ENCODE assay signal across 32 cellular contexts in genomic region chr22:22938672-22939536, GRCh38. TPM values are rescaled to one million over a fixed set of nuclear protein-coding genes. Genes with fewer than 3 reads are reported as not detected.
A peak's percentile ranks its signal among the peaks of the same experiment; 100 is the strongest.
DNase-seq lines count a peak whose midpoint lies in the region; ATAC-seq and TF ChIP-seq lines count a peak whose summit lies in the region.
"Had no signal": no experiment of that assay in that cellular context is flagged by ENCODE, and none has a peak within 500 bp of the region (broad histone marks: within the 10 kb centered on the region; RNA-seq: fewer than 3 reads in every experiment).

No MANE protein-coding gene starts in this region.

- TF ChIP-seq EP300 in gastroesophageal sphincter (IDR thresholded peaks at IDR 0.05), result no peak

- H3K4me1 Mint-ChIP-seq in CD14-positive monocyte (peaks cover 61% of the 10 kb centered on the region), memory B cell (peaks cover 61% of the 10 kb centered on the region)

- no peak overlapping the region for H3K4me3 Mint-ChIP-seq in CD14-positive monocyte
- no peak overlapping the region for H3K4me3 Mint-ChIP-seq in memory B cell
- H3K4me3 Mint-ChIP-seq: activated CD4-positive, alpha-beta T cell treated with anti-CD3 and anti-CD28 coated beads, Interleukin-2, amount 10 ng/mL, durations not matched to agents 7 days and 5 days; CD4-positive, alpha-beta memory T cell; naive thymus-derived CD4-positive, alpha-beta T cell; T-helper 1 cell treated with Interleukin-12 subunit alpha and Interleukin-12 subunit beta and Interleukin-4 antibody, amounts not matched to agents 30 μg/mL and 1 μg/mL, for 36 hours had no signal

- DNase-seq in CD14-positive monocyte (ENCODE audit: low spot score) (peak; percentile 5), RWPE2 (ENCODE audit: low spot score) (peak; percentile 6), memory B cell (ENCODE audit: low spot score in 2 of 2) (no peak), erythroblast (lab: John Stamatoyannopoulos, UW) (no peak)
- no peak for DNase-seq in central memory CD4-positive, alpha-beta T cell
- DNase-seq: activated CD4-positive, alpha-beta T cell treated with anti-CD3 and anti-CD28 coated beads, Interleukin-2, amount 10 ng/mL, durations not matched to agents 7 days and 5 days; CD4-positive, alpha-beta memory T cell; cerebellar nuclear complex; effector CD4-positive, alpha-beta T cell; GDM1; GM23248; naive thymus-derived CD4-positive, alpha-beta T cell; NCI-H1048; NCI-H1694 treated with DMSO at 0.1 percent for 48 hours; NCI-H2171 treated with DMSO at 0.1 percent for 48 hours; NCI-H524; NK-92 treated with Interleukin-12 subunit alpha and Interleukin-12 subunit beta, amount 100 ng/mL, for 24 hours; retina; stimulated activated naive CD4-positive, alpha-beta T cell had no signal

- H3K36me3 Mint-ChIP-seq in CD14-positive monocyte (no peaks in the 10 kb centered on the region), memory B cell (peaks cover 3% of the 10 kb centered on the region)
- H3K36me3 Mint-ChIP-seq: CD4-positive, alpha-beta memory T cell; naive thymus-derived CD4-positive, alpha-beta T cell had no signal

- H3K27ac Mint-ChIP-seq in CD14-positive monocyte, result peak overlapping the region in 4 of 7 donors; percentile 3 to 70 (median 53)
- peak overlapping the region; percentile 78 for H3K27ac Mint-ChIP-seq in memory B cell
- H3K27ac Mint-ChIP-seq: activated CD4-positive, alpha-beta T cell treated with anti-CD3 and anti-CD28 coated beads, Interleukin-2, amount 10 ng/mL, durations not matched to agents 7 days and 5 days; activated T-helper 2 cell treated with anti-CD3 and anti-CD28 coated beads, Interferon-gamma antibody, Interleukin-2, Interleukin-4, amounts not matched to agents 10 μg/mL and 5 μg/mL and 100 μg/mL, durations not matched to agents 14 hours and 24 hours and 36 hours; naive thymus-derived CD4-positive, alpha-beta T cell; T-helper 1 cell treated with Interleukin-12 subunit alpha and Interleukin-12 subunit beta and Interleukin-4 antibody, amounts not matched to agents 30 μg/mL and 1 μg/mL, for 36 hours had no signal

- ATAC-seq in RWPE2 (ENCODE audit: low read depth) (no peak), memory B cell (ENCODE audit: low read depth) (no peak), gastroesophageal sphincter (no peak), HG03342 (IDR thresholded peaks at IDR 0.05; ENCODE audit: unreplicated experiment) (no peak)
- ATAC-seq: left colon; naive thymus-derived CD4-positive, alpha-beta T cell had no signal

- H3K4me1 ChIP-seq in RWPE2 (ENCODE audit: insufficient read depth, poor library complexity, severe bottlenecking) (no peaks in the 10 kb centered on the region), gastroesophageal sphincter (no peaks in the 10 kb centered on the region)

- intact Hi-C loops in CD14-positive monocyte (cut with micrococcal nuclease), result no loop called here

- H3K4me3 ChIP-seq in RWPE2 (ENCODE audit: severe bottlenecking) (no peak overlapping the region), gastroesophageal sphincter (no peak overlapping the region)
- H3K4me3 ChIP-seq: GM23248, smooth muscle cell had no signal

- H3K27me3 Mint-ChIP-seq in CD14-positive monocyte (ENCODE audit: low read depth in 3 of 3) (peaks cover 0 to 9% (median 4%) of the 10 kb centered on the region in 3 donors), memory B cell (peaks cover 2% of the 10 kb centered on the region)

- H3K9me3 ChIP-seq in RWPE2 (ENCODE audit: severe bottlenecking) (peaks cover 19% of the 10 kb centered on the region), gastroesophageal sphincter (no peaks in the 10 kb centered on the region)

- TF ChIP-seq CTCF in 22Rv1 (IDR thresholded peaks at IDR 0.05) (no peak), CD14-positive monocyte (IDR thresholded peaks at IDR 0.05) (no peak), RWPE2 (IDR thresholded peaks at IDR 0.05; ENCODE audit: poor library complexity, severe bottlenecking) (no peak), gastroesophageal sphincter (IDR thresholded peaks at IDR 0.05) (no peak)

- no peak for TF ChIP-seq POLR2A in erythroblast (IDR thresholded peaks at IDR 0.05; ENCODE audit: low read length)
- no peak for TF ChIP-seq POLR2A in gastroesophageal sphincter (IDR thresholded peaks at IDR 0.05)

- H3K27me3 ChIP-seq in RWPE2 (ENCODE audit: insufficient read depth, poor library complexity, severe bottlenecking) (no peaks in the 10 kb centered on the region), gastroesophageal sphincter (peaks cover 24% of the 10 kb centered on the region)

- H3K27ac ChIP-seq in 22Rv1 (peak overlapping the region; percentile 53), RWPE2 (ENCODE audit: poor library complexity, severe bottlenecking) (no peak overlapping the region), gastroesophageal sphincter (no peak overlapping the region)
- H3K27ac ChIP-seq: GM23248 had no signal

- H3K36me3 ChIP-seq in RWPE2 (ENCODE audit: low read depth), result no peaks in the 10 kb centered on the region
- H3K36me3 ChIP-seq in gastroesophageal sphincter, result no peaks in the 10 kb centered on the region

- WGBS in gastroesophageal sphincter (ENCODE audit: low coverage in 1 of 2), 2 donors, result 50% methylated on average over 2 of the region's 8 CpGs; no CpG with 5 or more reads in 1 of the 2 donors

- H3K9me3 Mint-ChIP-seq in CD14-positive monocyte (no peaks in the 10 kb centered on the region), memory B cell (no peaks in the 10 kb centered on the region)
- H3K9me3 Mint-ChIP-seq: activated CD4-positive, alpha-beta T cell treated with anti-CD3 and anti-CD28 coated beads, Interleukin-2, amount 10 ng/mL, durations not matched to agents 7 days and 5 days; activated T-helper 2 cell treated with anti-CD3 and anti-CD28 coated beads, Interferon-gamma antibody, Interleukin-2, Interleukin-4, amounts not matched to agents 10 μg/mL and 5 μg/mL and 100 μg/mL, durations not matched to agents 14 hours and 24 hours and 36 hours; naive thymus-derived CD4-positive, alpha-beta T cell; T-helper 1 cell treated with Interleukin-12 subunit alpha and Interleukin-12 subunit beta and Interleukin-4 antibody, amounts not matched to agents 30 μg/mL and 1 μg/mL, for 36 hours had no signal

RNA-seq across cellular contexts. Expression of gene IGLL5, which starts 51.3 kb away (rescaled TPM):
- under 1 TPM in 1 of 2 donors, not detected in 1; 0.38 TPM for polyA plus RNA-seq in CD14-positive monocyte
- 1 to 10 TPM in 1 of 4 donors, not detected in 3; 4.1 TPM for total RNA-seq in gastroesophageal sphincter
- total RNA-seq: activated CD4-positive, alpha-beta T cell treated with anti-CD3 and anti-CD28 coated beads, Interleukin-2, amount 10 ng/mL, durations not matched to agents 7 days and 5 days; activated T-helper 2 cell treated with anti-CD3 and anti-CD28 coated beads, Interferon-gamma antibody, Interleukin-2, Interleukin-4, amounts not matched to agents 10 μg/mL and 5 μg/mL and 100 μg/mL, durations not matched to agents 14 hours and 24 hours and 36 hours; CD4-positive, alpha-beta memory T cell; epithelial cell of proximal tubule; fibroblast of villous mesenchyme; GM23248; HT1080; osteocyte; SK-MEL-5; smooth muscle cell had no signal
- polyA plus RNA-seq: AG04450, GM23248, smooth muscle cell had no signal

Comparison
In these comparisons a context has a peak if more than half of its experiments do, and no peak if none do; other contexts are left out.
1. DNase-seq: peak in CD14-positive monocyte (single experiment) and RWPE2 (single experiment); none in memory B cell (0 of 2), erythroblast (0 of 2) and central memory CD4-positive, alpha-beta T cell (single experiment).